ENCODE assay signal across 2 cellular contexts in the genomic region with DNA sequence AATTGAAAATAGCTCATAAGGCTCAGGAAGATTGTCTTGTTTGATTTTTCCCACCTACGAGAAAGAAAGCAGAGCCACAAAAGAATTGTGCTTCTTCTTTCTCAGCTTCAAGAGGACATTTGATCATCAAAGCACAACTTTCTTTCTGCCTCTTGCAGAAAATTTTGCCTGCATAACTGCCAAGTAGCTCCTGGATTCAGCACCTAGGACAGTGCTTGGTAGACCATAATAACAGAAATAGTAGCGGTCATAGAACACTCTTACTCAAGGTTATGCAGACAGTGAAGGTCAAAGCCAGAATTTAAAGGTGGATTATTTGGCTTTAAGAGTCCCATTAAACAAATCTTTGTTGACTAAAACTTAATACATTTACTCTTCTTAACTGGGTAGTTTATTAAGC.
A peak's percentile ranks its signal among the peaks of the same experiment; 100 is the strongest.
TF ChIP-seq lines count a peak whose summit lies in the region.

No MANE protein-coding gene starts in this region.

TF ChIP-seq in A549, 52 proteins besides CTCF, POLR2A, EP300 and RAD21 (continued from another document):
- TF ChIP-seq, protein P1, sequence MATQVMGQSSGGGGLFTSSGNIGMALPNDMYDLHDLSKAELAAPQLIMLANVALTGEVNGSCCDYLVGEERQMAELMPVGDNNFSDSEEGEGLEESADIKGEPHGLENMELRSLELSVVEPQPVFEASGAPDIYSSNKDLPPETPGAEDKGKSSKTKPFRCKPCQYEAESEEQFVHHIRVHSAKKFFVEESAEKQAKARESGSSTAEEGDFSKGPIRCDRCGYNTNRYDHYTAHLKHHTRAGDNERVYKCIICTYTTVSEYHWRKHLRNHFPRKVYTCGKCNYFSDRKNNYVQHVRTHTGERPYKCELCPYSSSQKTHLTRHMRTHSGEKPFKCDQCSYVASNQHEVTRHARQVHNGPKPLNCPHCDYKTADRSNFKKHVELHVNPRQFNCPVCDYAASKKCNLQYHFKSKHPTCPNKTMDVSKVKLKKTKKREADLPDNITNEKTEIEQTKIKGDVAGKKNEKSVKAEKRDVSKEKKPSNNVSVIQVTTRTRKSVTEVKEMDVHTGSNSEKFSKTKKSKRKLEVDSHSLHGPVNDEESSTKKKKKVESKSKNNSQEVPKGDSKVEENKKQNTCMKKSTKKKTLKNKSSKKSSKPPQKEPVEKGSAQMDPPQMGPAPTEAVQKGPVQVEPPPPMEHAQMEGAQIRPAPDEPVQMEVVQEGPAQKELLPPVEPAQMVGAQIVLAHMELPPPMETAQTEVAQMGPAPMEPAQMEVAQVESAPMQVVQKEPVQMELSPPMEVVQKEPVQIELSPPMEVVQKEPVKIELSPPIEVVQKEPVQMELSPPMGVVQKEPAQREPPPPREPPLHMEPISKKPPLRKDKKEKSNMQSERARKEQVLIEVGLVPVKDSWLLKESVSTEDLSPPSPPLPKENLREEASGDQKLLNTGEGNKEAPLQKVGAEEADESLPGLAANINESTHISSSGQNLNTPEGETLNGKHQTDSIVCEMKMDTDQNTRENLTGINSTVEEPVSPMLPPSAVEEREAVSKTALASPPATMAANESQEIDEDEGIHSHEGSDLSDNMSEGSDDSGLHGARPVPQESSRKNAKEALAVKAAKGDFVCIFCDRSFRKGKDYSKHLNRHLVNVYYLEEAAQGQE (IDR thresholded peaks at IDR 0.05), result peak; percentile 38; the same call in 1 of the 2 replicates

TF ChIP-seq in HCT116, 20 proteins besides CTCF, POLR2A, EP300 and RAD21:
- TF ChIP-seq, protein P1 (IDR thresholded peaks at IDR 0.05; ENCODE audit: low read depth), result 0 out of 2 replicates have a peak, but pooled peaks have one; percentile 4
- no peak for TF ChIP-seq SRF (IDR thresholded peaks at IDR 0.05; ENCODE audit: low read depth)
